ENCODE assay signal across 13 cellular contexts in the genomic region with DNA sequence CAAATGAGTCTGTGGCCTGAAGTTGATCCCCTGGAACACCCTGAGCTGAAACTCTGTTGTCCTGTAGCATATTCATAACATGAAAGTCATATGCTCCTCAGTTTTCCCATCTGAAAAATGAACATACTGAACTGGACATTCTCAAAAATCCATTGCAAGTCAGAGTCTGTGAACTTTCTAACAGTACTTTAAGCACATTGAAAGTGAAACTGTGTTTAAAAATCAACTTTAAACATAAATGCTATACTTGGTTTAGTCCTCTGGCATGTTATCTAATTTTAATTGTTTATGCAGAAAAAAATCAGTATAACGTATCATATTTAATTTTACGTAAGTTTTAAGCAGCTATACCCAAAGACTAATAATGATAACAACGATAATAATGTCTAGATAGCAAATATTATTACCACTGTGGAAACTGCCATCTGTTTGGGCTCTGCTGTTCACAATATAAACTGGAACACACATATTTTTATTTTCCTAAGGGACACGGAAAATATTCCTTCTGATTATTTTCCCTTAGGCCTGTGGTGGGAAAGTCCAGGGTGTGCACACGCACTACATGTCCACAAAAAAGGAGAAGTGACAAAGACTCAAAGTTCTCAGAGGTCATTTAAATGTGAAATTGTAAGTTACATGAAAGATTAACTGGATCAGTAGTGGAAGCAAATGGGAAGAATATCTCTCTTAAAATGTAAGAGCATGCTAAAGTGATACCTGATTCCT. TPM values are rescaled to one million over a fixed set of nuclear protein-coding genes. Genes with fewer than 3 reads are reported as not detected.
DNase-seq lines count a peak whose midpoint lies in the region; ATAC-seq and TF ChIP-seq lines count a peak whose summit lies in the region.
"Had no signal": no experiment of that assay in that cellular context is flagged by ENCODE, and none has a peak within 500 bp of the region (broad histone marks: within the 10 kb centered on the region; RNA-seq: fewer than 3 reads in every experiment).

No MANE protein-coding gene starts in this region.

- H3K4me3 Mint-ChIP-seq in neural progenitor cell, result no peak overlapping the region
- H3K4me3 Mint-ChIP-seq: activated CD8-positive, alpha-beta memory T cell treated with anti-CD3 and anti-CD28 coated beads, Interleukin-2, amount 10 ng/mL, durations not matched to agents 7 days and 5 days; activated naive CD4-positive, alpha-beta T cell treated with anti-CD3 and anti-CD28 coated beads for 36 hours; CD8-positive, alpha-beta T cell; mesothelial cell of epicardium had no signal

- H3K9me3 Mint-ChIP-seq in neural progenitor cell, result no peaks in the 10 kb centered on the region
- H3K9me3 Mint-ChIP-seq: activated naive CD4-positive, alpha-beta T cell treated with anti-CD3 and anti-CD28 coated beads for 36 hours; CD8-positive, alpha-beta T cell; mesothelial cell of epicardium had no signal

- no peaks in the 10 kb centered on the region for H3K79me2 ChIP-seq in neural progenitor cell (ENCODE audit: low read depth)

- no peaks in the 10 kb centered on the region for H3K36me3 Mint-ChIP-seq in neural progenitor cell
- H3K36me3 Mint-ChIP-seq: mesothelial cell of epicardium had no signal

- no peaks in the 10 kb centered on the region for H4K20me1 ChIP-seq in neural progenitor cell (ENCODE audit: low read depth)

- TF ChIP-seq CTCF in esophagus muscularis mucosa (IDR thresholded peaks at IDR 0.05) (no peak), neural progenitor cell (IDR thresholded peaks at IDR 0.05) (no peak), upper lobe of right lung (IDR thresholded peaks at IDR 0.05) (no peak)

- H3K27ac Mint-ChIP-seq in neural progenitor cell, result no peak overlapping the region
- H3K27ac Mint-ChIP-seq: activated CD8-positive, alpha-beta memory T cell treated with anti-CD3 and anti-CD28 coated beads, Interleukin-2, amount 10 ng/mL, durations not matched to agents 7 days and 5 days; activated naive CD4-positive, alpha-beta T cell treated with anti-CD3 and anti-CD28 coated beads for 36 hours; CD8-positive, alpha-beta T cell; mesothelial cell of epicardium had no signal

- H2AFZ ChIP-seq in neural progenitor cell (replicated peaks), result peak overlapping the region; percentile 98

- H3K27me3 ChIP-seq in esophagus muscularis mucosa (no peaks in the 10 kb centered on the region), neural progenitor cell (no peaks in the 10 kb centered on the region), upper lobe of right lung (no peaks in the 10 kb centered on the region)

- no peak for ATAC-seq in upper lobe of right lung
- ATAC-seq: activated CD8-positive, alpha-beta memory T cell treated with anti-CD3 and anti-CD28 coated beads, Interleukin-2, amount 10 ng/mL, durations not matched to agents 7 days and 5 days; CD8-positive, alpha-beta T cell had no signal

- H3K36me3 ChIP-seq in esophagus muscularis mucosa (no peaks in the 10 kb centered on the region), neural progenitor cell (no peaks in the 10 kb centered on the region), upper lobe of right lung (no peaks in the 10 kb centered on the region)

- no peaks in the 10 kb centered on the region for H3K27me3 Mint-ChIP-seq in neural progenitor cell (ENCODE audit: insufficient read depth, low read depth)
- H3K27me3 Mint-ChIP-seq: activated CD8-positive, alpha-beta memory T cell treated with anti-CD3 and anti-CD28 coated beads, Interleukin-2, amount 10 ng/mL, durations not matched to agents 7 days and 5 days had no signal

- H3K27ac ChIP-seq in esophagus muscularis mucosa (replicated peaks in 1 of 4) (peak overlapping the region; percentile 57 to 71 (median 66)), neural progenitor cell (no peak overlapping the region), upper lobe of right lung (peak overlapping the region; percentile 19)
- H3K27ac ChIP-seq: HL-60 had no signal

- H3K4me3 ChIP-seq in esophagus muscularis mucosa, result peak overlapping the region; percentile 6 to 22 (median 17)
- H3K4me3 ChIP-seq in neural progenitor cell, result no peak overlapping the region
- peak overlapping the region; percentile 9 for H3K4me3 ChIP-seq in upper lobe of right lung

- no peaks in the 10 kb centered on the region for H3F3A ChIP-seq in neural progenitor cell (ENCODE audit: low read depth)

- H3K4me1 ChIP-seq in esophagus muscularis mucosa (peaks cover 26 to 45% (median 40%) of the 10 kb centered on the region in 4 donors), neural progenitor cell (peaks cover 5% of the 10 kb centered on the region), upper lobe of right lung (peaks cover 5% of the 10 kb centered on the region)

- H3K4me2 ChIP-seq in neural progenitor cell, result no peak overlapping the region

- intact Hi-C loops in esophagus muscularis mucosa (cut with DNase I), result no loop called here
- intact Hi-C loops in upper lobe of right lung (cut with DNase I), result no loop called here
- intact Hi-C loops in posterior cingulate gyrus (cut with DNase I), result no loop called here

- no peak for TF ChIP-seq POLR2A in esophagus muscularis mucosa (IDR thresholded peaks at IDR 0.05; ENCODE audit: low read depth)

- DNase-seq in OCI-M1 (lab: John Stamatoyannopoulos, UW) (peak; percentile 38), esophagus muscularis mucosa (ENCODE audit: extremely low spot score) (no peak), neural progenitor cell (ENCODE audit: low spot score) (no peak), upper lobe of right lung (no peak), A172 (ENCODE audit: low spot score) (no peak), posterior cingulate gyrus (no peak)
- no peak for DNase-seq in stimulated activated CD4-positive, alpha-beta T cell treated with anti-CD3 and anti-CD28 coated beads, Interleukin-15, amount 100 ng/mL, for 24 hours
- DNase-seq: activated CD8-positive, alpha-beta memory T cell treated with anti-CD3 and anti-CD28 coated beads, Interleukin-2, amount 10 ng/mL, durations not matched to agents 7 days and 5 days; activated naive CD4-positive, alpha-beta T cell treated with anti-CD3 and anti-CD28 coated beads for 36 hours; CD8-positive, alpha-beta T cell; erythroblast had no signal

- peaks cover 11% of the 10 kb centered on the region for H3K4me1 Mint-ChIP-seq in neural progenitor cell
- H3K4me1 Mint-ChIP-seq: activated CD8-positive, alpha-beta memory T cell treated with anti-CD3 and anti-CD28 coated beads, Interleukin-2, amount 10 ng/mL, durations not matched to agents 7 days and 5 days had no signal

- no peaks in the 10 kb centered on the region for H3K9me3 ChIP-seq in esophagus muscularis mucosa
- H3K9me3 ChIP-seq in neural progenitor cell (ENCODE audit: low read depth), result no peaks in the 10 kb centered on the region
- H3K9me3 ChIP-seq in upper lobe of right lung, result no peaks in the 10 kb centered on the region

- no peak overlapping the region for H3K9ac ChIP-seq in neural progenitor cell

- TF ChIP-seq EP300 in esophagus muscularis mucosa (IDR thresholded peaks at IDR 0.05), result no peak

- 31% methylated on average over 5 of the region's 5 CpGs for WGBS in esophagus muscularis mucosa

RNA-seq across cellular contexts. Expression of a gene that starts 56.1 kb away (rescaled TPM):
- total RNA-seq in esophagus muscularis mucosa (1 to 10 TPM; 2.8 to 10.0 (median 8.3) TPM), neural progenitor cell (ENCODE audit: low replicate concordance) (0.53 and 1.3 TPM in 2 replicates), upper lobe of right lung (19.6 TPM)
- total RNA-seq in A172 (2014; rRNA removed; shearing (Covaris generic)), result 0.02 TPM in 1 of 2 replicates, not detected in the other
